24 cellular contexts compared by ENCODE assay signal in genomic region chr10:128642502-128642901, GRCh38.
DNase-seq lines count a peak whose midpoint lies in the region; ATAC-seq, FAIRE-seq and TF ChIP-seq lines count a peak whose summit lies in the region.
"Had no signal": no experiment of that assay in that cellular context is flagged by ENCODE, and none has a peak within 500 bp of the region (broad histone marks: within the 10 kb centered on the region; RNA-seq: fewer than 3 reads in every experiment).

No MANE protein-coding gene starts in this region.

- no peaks in the 10 kb centered on the region for H3K27me3 ChIP-seq in K562 (ENCODE audit: control insufficient read depth in 2 of 2, insufficient read depth in 2 of 2, low read length in 2 of 2)
- H3K27me3 ChIP-seq: BLaER1 treated with 17β-estradiol and CSF1 and Interleukin-3, amounts not matched to agents 10 nM and 100 nM; Peyer's patch; SJSA1 had no signal

- H3K4me2 ChIP-seq in K562 (ENCODE audit: insufficient read depth, low read length) = no peak overlapping the region
- H3K4me2 ChIP-seq: BLaER1 treated with 17β-estradiol and CSF1 and Interleukin-3, amounts not matched to agents 10 nM and 100 nM had no signal

- no peak overlapping the region for H2AFZ ChIP-seq in K562 (ENCODE audit: low read depth, low read length)

- H4K20me1 ChIP-seq in K562 (replicated peaks; ENCODE audit: control insufficient read depth, insufficient read depth, low read length) = no peaks in the 10 kb centered on the region
- H4K20me1 ChIP-seq: BLaER1 treated with 17β-estradiol and CSF1 and Interleukin-3, amounts not matched to agents 10 nM and 100 nM had no signal

- no peaks in the 10 kb centered on the region for H3K9me1 ChIP-seq in K562 (ENCODE audit: control insufficient read depth, insufficient read depth, low read length)

- in situ Hi-C loops in K562 (cut with MboI) = no loop called here

- no peak for TF ChIP-seq EP300 in K562 (IDR thresholded peaks at IDR 0.05; ENCODE audit: low read length)

- TF ChIP-seq POLR2A in K562 (conservative IDR thresholded peaks at IDR 0.05) = no peak

- no peaks in the 10 kb centered on the region for H3K4me1 Mint-ChIP-seq in activated CD4-positive, alpha-beta memory T cell treated with anti-CD3 and anti-CD28 coated beads for 36 hours (ENCODE audit: low read depth)
- H3K4me1 Mint-ChIP-seq: CD8-positive, alpha-beta memory T cell had no signal

- peak; percentile 72; the same call in 2 of the 3 replicates for ATAC-seq in K562
- ATAC-seq: HepG2, Right ventricle myocardium inferior had no signal

- no peak overlapping the region for H3K9ac ChIP-seq in K562 (ENCODE audit: insufficient read depth in 1 of 2, low read depth in 2 of 2, low read length in 2 of 2)
- H3K9ac ChIP-seq: BLaER1 treated with 17β-estradiol and CSF1 and Interleukin-3, amounts not matched to agents 10 nM and 100 nM had no signal

- 60% methylated on average over 2 of the region's 2 CpGs for WGBS in K562 (ENCODE audit: insufficient coverage, low coverage, missing lambda C conversion rate)
- WGBS in mesodermal cell (ENCODE audit: insufficient coverage in 2 of 2), 2 experiments = 88 to 100% methylated on average over 1 of the region's 2 CpGs

- POLR2A ChIA-PET in K562 (lab: Yijun Ruan, JAX) = no interaction called here
- POLR2A ChIA-PET in activated CD4-positive, alpha-beta memory T cell treated with anti-CD3 and anti-CD28 coated beads for 36 hours (lab: Charles Lee) = no interaction called here

- FAIRE-seq in K562 (lab: Jason Lieb, UNC) = no peak
- FAIRE-seq: D721Med, HepG2 had no signal

- BruUV-seq in K562 (replicated peaks; lab: Mats Ljungman, UMichigan) = no TSS peak

- H3K27ac ChIP-seq in K562 (ENCODE audit: extremely low read depth, low read depth, low read length) (no peak overlapping the region), mesodermal cell (ENCODE audit: low read depth, low read length, severe bottlenecking) (peak overlapping the region; percentile 26)
- H3K27ac ChIP-seq: BLaER1 treated with 17β-estradiol and CSF1 and Interleukin-3, amounts not matched to agents 10 nM and 100 nM; Peyer's patch; SJSA1 had no signal

- no peaks in the 10 kb centered on the region for H3K4me1 ChIP-seq in K562 (replicated peaks in 1 of 2; ENCODE audit: control insufficient read depth in 2 of 2, insufficient read depth in 2 of 2, low read length in 2 of 2)
- H3K4me1 ChIP-seq in mesodermal cell (ENCODE audit: control insufficient read depth, insufficient read depth, low read length, poor library complexity, severe bottlenecking) = peaks cover 9% of the 10 kb centered on the region
- H3K4me1 ChIP-seq: Peyer's patch, SJSA1 had no signal

- intact Hi-C loops in K562 (cut with micrococcal nuclease) = no loop called here
- intact Hi-C loops in activated CD4-positive, alpha-beta memory T cell treated with anti-CD3 and anti-CD28 coated beads for 36 hours (cut with micrococcal nuclease) = no loop called here

- H3K4me3 ChIP-seq in K562 (no peak overlapping the region), mesodermal cell (ENCODE audit: extremely low read depth, insufficient read depth, low read length, poor library complexity, severe bottlenecking) (no peak overlapping the region)
- H3K4me3 ChIP-seq: BLaER1 treated with 17β-estradiol and CSF1 and Interleukin-3, amounts not matched to agents 10 nM and 100 nM; Peyer's patch; SJSA1 had no signal

- H3K27ac Mint-ChIP-seq in activated CD4-positive, alpha-beta memory T cell treated with anti-CD3 and anti-CD28 coated beads for 36 hours = no peak overlapping the region
- H3K27ac Mint-ChIP-seq: CD8-positive, alpha-beta memory T cell had no signal

- no peaks in the 10 kb centered on the region for H3K27me3 Mint-ChIP-seq in activated CD4-positive, alpha-beta memory T cell treated with anti-CD3 and anti-CD28 coated beads for 36 hours
- H3K27me3 Mint-ChIP-seq: CD8-positive, alpha-beta memory T cell had no signal

- H3K79me2 ChIP-seq in K562 (ENCODE audit: control insufficient read depth, insufficient read depth, low read length) = no peaks in the 10 kb centered on the region

- H3K9me3 ChIP-seq in K562 (replicated peaks; ENCODE audit: control insufficient read depth, insufficient read depth, low read depth, low read length) = no peaks in the 10 kb centered on the region
- no peaks in the 10 kb centered on the region for H3K9me3 ChIP-seq in mesodermal cell (ENCODE audit: control insufficient read depth, low read length)
- H3K9me3 ChIP-seq: Peyer's patch had no signal

- no peak for TF ChIP-seq CTCF in K562 (IDR thresholded peaks at IDR 0.05 in 2 of 3, conservative IDR thresholded peaks at IDR 0.05 in 1 of 3; ENCODE audit: insufficient read depth in 2 of 3, low read depth in 1 of 3, low read length in 3 of 3)

- H3K4me3 Mint-ChIP-seq in activated CD4-positive, alpha-beta memory T cell treated with anti-CD3 and anti-CD28 coated beads for 36 hours = no peak overlapping the region
- H3K4me3 Mint-ChIP-seq: CD8-positive, alpha-beta memory T cell; H9 had no signal

- peak; percentile 66 for DNase-seq in HT1080 (ENCODE audit: low read depth)
- DNase-seq in K562 (ENCODE audit: extremely low read depth in 1 of 4, low spot score in 3 of 4) = no peak
- DNase-seq in DMS79 treated with DMSO at 0.1 percent for 48 hours (lab: John Stamatoyannopoulos, UW) = no peak
- DNase-seq in C1 segment of cervical spinal cord (lab: John Stamatoyannopoulos, UW) = no peak
- no peak for DNase-seq in EL
- no peak for DNase-seq in activated CD4-positive, alpha-beta memory T cell treated with anti-CD3 and anti-CD28 coated beads for 36 hours
- DNase-seq: CD8-positive, alpha-beta memory T cell; DMS53; H9; KG1; MV-4-11; NCI-H1105 treated with DMSO at 0.1 percent for 48 hours; NCI-H1694; NCI-H2081; NCI-H2171 treated with DMSO at 0.1 percent for 48 hours; NCI-H446; NCI-H526; Peyer's patch had no signal

- no peak for TF ChIP-seq RAD21 in K562 (CRISPR knock-in tag; conservative IDR thresholded peaks at IDR 0.05 in 1 of 2, IDR thresholded peaks at IDR 0.05 in 1 of 2)

- H3K36me3 ChIP-seq in K562 (ENCODE audit: control insufficient read depth, insufficient read depth, low read length) = no peaks in the 10 kb centered on the region
- H3K36me3 ChIP-seq in mesodermal cell (ENCODE audit: control insufficient read depth, insufficient read depth, low read length) = no peaks in the 10 kb centered on the region
- H3K36me3 ChIP-seq: BLaER1 treated with 17β-estradiol and CSF1 and Interleukin-3, amounts not matched to agents 10 nM and 100 nM; Peyer's patch; SJSA1 had no signal

- CTCF ChIA-PET in K562 (lab: Yijun Ruan, JAX; ENCODE audit: low intra/inter-chr PET ratio) = no interaction called here
- CTCF ChIA-PET in activated CD4-positive, alpha-beta memory T cell treated with anti-CD3 and anti-CD28 coated beads for 36 hours (lab: Charles Lee) = no interaction called here

- H3K9me3 Mint-ChIP-seq in activated CD4-positive, alpha-beta memory T cell treated with anti-CD3 and anti-CD28 coated beads for 36 hours = no peaks in the 10 kb centered on the region
- H3K9me3 Mint-ChIP-seq: H9 had no signal

- H3K36me3 Mint-ChIP-seq in activated CD4-positive, alpha-beta memory T cell treated with anti-CD3 and anti-CD28 coated beads for 36 hours = no peaks in the 10 kb centered on the region
- H3K36me3 Mint-ChIP-seq: CD8-positive, alpha-beta memory T cell had no signal

TF ChIP-seq in K562, 482 proteins besides CTCF, POLR2A, EP300 and RAD21 (continues in another document):
- TF ChIP-seq JUN (IDR thresholded peaks at IDR 0.05; ENCODE audit: borderline replicate concordance, low read depth, low read length) = peak; percentile 38; the same call in 1 of the 2 replicates
- TF ChIP-seq JUN (CRISPR knock-in tag; IDR thresholded peaks at IDR 0.05; ENCODE audit: borderline replicate concordance) = no peak
- TF ChIP-seq, protein P1, sequence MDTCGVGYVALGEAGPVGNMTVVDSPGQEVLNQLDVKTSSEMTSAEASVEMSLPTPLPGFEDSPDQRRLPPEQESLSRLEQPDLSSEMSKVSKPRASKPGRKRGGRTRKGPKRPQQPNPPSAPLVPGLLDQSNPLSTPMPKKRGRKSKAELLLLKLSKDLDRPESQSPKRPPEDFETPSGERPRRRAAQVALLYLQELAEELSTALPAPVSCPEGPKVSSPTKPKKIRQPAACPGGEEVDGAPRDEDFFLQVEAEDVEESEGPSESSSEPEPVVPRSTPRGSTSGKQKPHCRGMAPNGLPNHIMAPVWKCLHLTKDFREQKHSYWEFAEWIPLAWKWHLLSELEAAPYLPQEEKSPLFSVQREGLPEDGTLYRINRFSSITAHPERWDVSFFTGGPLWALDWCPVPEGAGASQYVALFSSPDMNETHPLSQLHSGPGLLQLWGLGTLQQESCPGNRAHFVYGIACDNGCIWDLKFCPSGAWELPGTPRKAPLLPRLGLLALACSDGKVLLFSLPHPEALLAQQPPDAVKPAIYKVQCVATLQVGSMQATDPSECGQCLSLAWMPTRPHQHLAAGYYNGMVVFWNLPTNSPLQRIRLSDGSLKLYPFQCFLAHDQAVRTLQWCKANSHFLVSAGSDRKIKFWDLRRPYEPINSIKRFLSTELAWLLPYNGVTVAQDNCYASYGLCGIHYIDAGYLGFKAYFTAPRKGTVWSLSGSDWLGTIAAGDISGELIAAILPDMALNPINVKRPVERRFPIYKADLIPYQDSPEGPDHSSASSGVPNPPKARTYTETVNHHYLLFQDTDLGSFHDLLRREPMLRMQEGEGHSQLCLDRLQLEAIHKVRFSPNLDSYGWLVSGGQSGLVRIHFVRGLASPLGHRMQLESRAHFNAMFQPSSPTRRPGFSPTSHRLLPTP (IDR thresholded peaks at IDR 0.05; ENCODE audit: borderline replicate concordance, extremely low read depth, insufficient read length) = no peak
- TF ChIP-seq ZNF23 (CRISPR knock-in tag; IDR thresholded peaks at IDR 0.05) = no peak
- peak; percentile 74 for TF ChIP-seq ATF7 (IDR thresholded peaks at IDR 0.05)
- TF ChIP-seq ZNF175 (CRISPR knock-in tag; IDR thresholded peaks at IDR 0.05; ENCODE audit: low read depth) = peak; percentile 36; the same call in 1 of the 2 replicates
- no peak for TF ChIP-seq ZNF586 (CRISPR knock-in tag; conservative IDR thresholded peaks at IDR 0.05)
- no peak for TF ChIP-seq CEBPG (CRISPR knock-in tag; IDR thresholded peaks at IDR 0.05)
- peak in 1 of 2 experiments; percentile 85; a peak in 2 of 4 replicates for TF ChIP-seq CEBPG (tag; conservative IDR thresholded peaks at IDR 0.05 in 1 of 2, IDR thresholded peaks at IDR 0.05 in 1 of 2)
- TF ChIP-seq SUPT5H (IDR thresholded peaks at IDR 0.05) = no peak
- TF ChIP-seq, protein P2, sequence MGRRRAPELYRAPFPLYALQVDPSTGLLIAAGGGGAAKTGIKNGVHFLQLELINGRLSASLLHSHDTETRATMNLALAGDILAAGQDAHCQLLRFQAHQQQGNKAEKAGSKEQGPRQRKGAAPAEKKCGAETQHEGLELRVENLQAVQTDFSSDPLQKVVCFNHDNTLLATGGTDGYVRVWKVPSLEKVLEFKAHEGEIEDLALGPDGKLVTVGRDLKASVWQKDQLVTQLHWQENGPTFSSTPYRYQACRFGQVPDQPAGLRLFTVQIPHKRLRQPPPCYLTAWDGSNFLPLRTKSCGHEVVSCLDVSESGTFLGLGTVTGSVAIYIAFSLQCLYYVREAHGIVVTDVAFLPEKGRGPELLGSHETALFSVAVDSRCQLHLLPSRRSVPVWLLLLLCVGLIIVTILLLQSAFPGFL (CRISPR knock-in tag; IDR thresholded peaks at IDR 0.05) = no peak
- TF ChIP-seq POLR3A (IDR thresholded peaks at IDR 0.05; ENCODE audit: borderline replicate concordance, extremely low read depth, insufficient read depth, insufficient read length) = no peak
